1 cellular context compared by ENCODE assay signal in the genomic region with DNA sequence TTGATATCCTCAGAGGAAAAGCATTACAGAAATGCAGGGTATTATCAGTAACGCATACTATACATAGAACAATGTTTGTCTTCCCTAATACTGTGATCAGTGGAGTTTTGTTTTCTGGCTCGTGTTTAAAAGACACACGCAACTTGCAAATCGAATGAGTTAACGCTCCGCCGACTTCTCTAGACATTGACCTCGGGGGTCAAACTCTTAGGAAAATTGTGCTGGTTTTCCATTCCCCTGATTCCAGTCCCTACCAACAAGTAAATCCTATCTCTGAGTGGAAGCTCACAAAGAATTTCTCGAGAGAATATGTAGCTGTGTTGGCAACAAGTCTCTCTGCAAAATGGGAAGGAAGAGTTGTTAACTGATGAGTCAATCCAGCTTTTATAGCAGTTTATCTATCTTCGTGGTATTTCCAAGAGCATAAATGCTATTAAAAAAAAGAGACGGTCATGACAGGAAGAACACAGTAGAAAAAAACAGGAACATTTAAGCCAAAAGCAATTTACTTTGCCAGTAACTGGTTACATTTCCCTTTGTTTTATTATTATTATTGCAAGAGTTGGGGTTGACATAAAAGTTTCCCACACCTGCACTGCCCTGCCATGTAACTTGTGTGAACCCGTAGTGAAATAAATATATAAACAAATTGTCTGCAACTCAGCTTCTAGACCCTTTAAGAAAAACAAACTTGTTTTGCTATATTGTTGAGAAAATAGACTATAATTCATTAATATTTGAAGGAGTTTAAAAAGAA.
TF ChIP-seq lines count a peak whose summit lies in the region.

No MANE protein-coding gene starts in this region.

TF ChIP-seq in IMR-90, 13 proteins besides CTCF, POLR2A, EP300 and RAD21 (continued from another document):
- TF ChIP-seq, protein P1, sequence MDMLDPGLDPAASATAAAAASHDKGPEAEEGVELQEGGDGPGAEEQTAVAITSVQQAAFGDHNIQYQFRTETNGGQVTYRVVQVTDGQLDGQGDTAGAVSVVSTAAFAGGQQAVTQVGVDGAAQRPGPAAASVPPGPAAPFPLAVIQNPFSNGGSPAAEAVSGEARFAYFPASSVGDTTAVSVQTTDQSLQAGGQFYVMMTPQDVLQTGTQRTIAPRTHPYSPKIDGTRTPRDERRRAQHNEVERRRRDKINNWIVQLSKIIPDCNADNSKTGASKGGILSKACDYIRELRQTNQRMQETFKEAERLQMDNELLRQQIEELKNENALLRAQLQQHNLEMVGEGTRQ (IDR thresholded peaks at IDR 0.05; ENCODE audit: low read depth, low read length), result no peak
- peak; percentile 28; the same call in 1 of the 2 replicates for TF ChIP-seq FOS (IDR thresholded peaks at IDR 0.05; ENCODE audit: low read depth, low read length)
